In the genomic region with DNA sequence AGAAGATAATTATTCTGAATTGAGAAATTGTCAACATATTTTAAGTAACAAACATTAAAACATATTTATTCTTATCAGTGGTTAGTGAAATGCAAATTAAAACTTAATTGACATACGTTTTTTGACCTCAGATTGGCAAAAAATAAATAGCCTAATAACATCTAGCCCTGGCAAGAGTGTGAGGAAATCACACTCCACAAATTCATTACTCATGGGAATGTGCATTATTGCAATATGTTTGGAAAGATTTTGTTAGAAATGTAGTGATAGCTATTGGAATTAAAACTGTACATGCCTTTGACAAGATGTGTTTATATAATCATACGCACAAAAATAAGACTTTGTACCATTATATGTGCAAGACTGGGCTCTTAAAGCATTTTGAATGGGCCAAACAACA, we compare ENCODE assay signal across 24 cellular contexts.
A peak's percentile ranks its signal among the peaks of the same experiment; 100 is the strongest.
DNase-seq lines count a peak whose midpoint lies in the region; ATAC-seq, FAIRE-seq and TF ChIP-seq lines count a peak whose summit lies in the region.
"Had no signal": no experiment of that assay in that cellular context is flagged by ENCODE, and none has a peak within 500 bp of the region (broad histone marks: within the 10 kb centered on the region; RNA-seq: fewer than 3 reads in every experiment).

No MANE protein-coding gene starts in this region.

- H3K4me1 ChIP-seq in adipocyte (ENCODE audit: control insufficient read depth, insufficient read depth, low read length), result peaks cover 42% of the 10 kb centered on the region
- no peaks in the 10 kb centered on the region for H3K4me1 ChIP-seq in pancreas
- H3K4me1 ChIP-seq: BE2C had no signal

- ATAC-seq in pancreas (no peak), omental fat pad (ENCODE audit: low FRiP score) (no peak)
- ATAC-seq: GM23338 had no signal

- no peak overlapping the region for H3K9ac ChIP-seq in adipocyte (ENCODE audit: low read length)
- H3K9ac ChIP-seq: BLaER1 treated with 17β-estradiol and CSF1 and Interleukin-3, amounts not matched to agents 10 nM and 100 nM had no signal

- H3K9me3 ChIP-seq in adipocyte (ENCODE audit: control insufficient read depth, low read length) (no peaks in the 10 kb centered on the region), pancreas (no peaks in the 10 kb centered on the region)
- H3K9me3 ChIP-seq: BE2C; BLaER1 treated with 17β-estradiol and CSF1 and Interleukin-3, amounts not matched to agents 10 nM and 100 nM had no signal

- H3K27me3 ChIP-seq in adipocyte (replicated peaks; ENCODE audit: control insufficient read depth, insufficient read depth, low read length), result no peaks in the 10 kb centered on the region
- H3K27me3 ChIP-seq in pancreas, result no peaks in the 10 kb centered on the region
- H3K27me3 ChIP-seq: BE2C; BLaER1 treated with 17β-estradiol and CSF1 and Interleukin-3, amounts not matched to agents 10 nM and 100 nM had no signal

- H3K4me3 ChIP-seq in AG10803 (ENCODE audit: low read length) (no peak overlapping the region), adipocyte (ENCODE audit: low read length) (peak overlapping the region; percentile 8), pancreas (no peak overlapping the region)
- H3K4me3 ChIP-seq: BLaER1 treated with 17β-estradiol and CSF1 and Interleukin-3, amounts not matched to agents 10 nM and 100 nM; GM23338 had no signal

- H3K36me3 ChIP-seq in adipocyte (ENCODE audit: control insufficient read depth, insufficient read depth, low read length, severe bottlenecking), result no peaks in the 10 kb centered on the region
- H3K36me3 ChIP-seq in pancreas, result no peaks in the 10 kb centered on the region
- H3K36me3 ChIP-seq: BE2C; BLaER1 treated with 17β-estradiol and CSF1 and Interleukin-3, amounts not matched to agents 10 nM and 100 nM had no signal

- DNase-seq in AG10803 (ENCODE audit: low read depth) (peak; percentile 47), adipocyte (ENCODE audit: low read depth) (no peak), fibroblast of gingiva (ENCODE audit: low read depth) (peak; percentile 42), pancreas (no peak), omental fat pad (ENCODE audit: low spot score) (no peak), NCI-H2227 treated with DMSO at 0.1 percent for 48 hours (lab: John Stamatoyannopoulos, UW) (no peak), NCI-H446 (lab: John Stamatoyannopoulos, UW) (no peak)
- DNase-seq in stimulated activated CD4-positive, alpha-beta T cell treated with anti-CD3 and anti-CD28 coated beads, Interleukin-2, amount 100 ng/mL, for 48 hours, result no peak
- DNase-seq: AML-193; BE2C; CD4-positive, alpha-beta T cell; CD8-positive, alpha-beta memory T cell; DMS53; DMS79 treated with DMSO at 0.1 percent for 48 hours; GF-D8; H9; HFFc6 had no signal

- FAIRE-seq in pancreas (lab: Jason Lieb, UNC), result peak; percentile 53
- FAIRE-seq: A204.1, D721Med, GM12891, GM18507 had no signal

- H3K27ac ChIP-seq in pancreas, result no peak overlapping the region
- H3K27ac ChIP-seq: 22Rv1; BLaER1 treated with 17β-estradiol and CSF1 and Interleukin-3, amounts not matched to agents 10 nM and 100 nM had no signal

- 68 to 70% methylated on average over 2 of the region's 2 CpGs for WGBS in pancreas, 2 donors

- intact Hi-C loops in pancreas (cut with DNase I), result no loop called here

- TF ChIP-seq CTCF in AG10803 (conservative IDR thresholded peaks at IDR 0.05; ENCODE audit: low read length) (no peak), pancreas (IDR thresholded peaks at IDR 0.05) (no peak), omental fat pad (IDR thresholded peaks at IDR 0.05) (no peak)

Comparison
In these comparisons a context has a peak if more than half of its experiments do, and no peak if none do; other contexts are left out.
1. DNase-seq: peak in AG10803 (single experiment) and fibroblast of gingiva (single experiment); none in adipocyte (single experiment), pancreas (0 of 6), omental fat pad (single experiment), stimulated activated CD4-positive, alpha-beta T cell treated with anti-CD3 and anti-CD28 coated beads, Interleukin-2, amount 100 ng/mL, for 48 hours (0 of 2), NCI-H2227 treated with DMSO at 0.1 percent for 48 hours (single experiment) and NCI-H446 (0 of 2).